Comparison of ENCODE assay signal across 1 cellular context in the genomic region with DNA sequence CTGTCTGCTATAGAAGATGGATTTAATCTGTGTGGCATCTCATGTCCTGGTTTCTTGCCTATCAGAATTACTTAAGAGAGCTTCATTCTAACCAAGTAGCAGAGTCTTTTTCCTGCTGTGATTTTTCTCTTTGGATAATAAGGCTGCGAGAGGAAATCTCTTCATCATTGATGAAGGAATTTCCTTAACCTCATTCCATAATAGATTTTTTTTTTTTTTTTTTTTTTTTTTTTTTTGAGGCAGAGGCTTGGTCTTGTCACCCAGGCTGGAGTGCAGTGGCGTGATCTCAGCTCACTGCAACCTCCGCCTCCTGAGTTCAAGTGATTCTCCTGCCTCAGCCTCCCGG.
A peak's percentile ranks its signal among the peaks of the same experiment; 100 is the strongest.
TF ChIP-seq lines count a peak whose summit lies in the region.

No MANE protein-coding gene starts in this region.

TF ChIP-seq in HEK293, 187 proteins besides CTCF, POLR2A, EP300 and RAD21:
- TF ChIP-seq, protein P1, sequence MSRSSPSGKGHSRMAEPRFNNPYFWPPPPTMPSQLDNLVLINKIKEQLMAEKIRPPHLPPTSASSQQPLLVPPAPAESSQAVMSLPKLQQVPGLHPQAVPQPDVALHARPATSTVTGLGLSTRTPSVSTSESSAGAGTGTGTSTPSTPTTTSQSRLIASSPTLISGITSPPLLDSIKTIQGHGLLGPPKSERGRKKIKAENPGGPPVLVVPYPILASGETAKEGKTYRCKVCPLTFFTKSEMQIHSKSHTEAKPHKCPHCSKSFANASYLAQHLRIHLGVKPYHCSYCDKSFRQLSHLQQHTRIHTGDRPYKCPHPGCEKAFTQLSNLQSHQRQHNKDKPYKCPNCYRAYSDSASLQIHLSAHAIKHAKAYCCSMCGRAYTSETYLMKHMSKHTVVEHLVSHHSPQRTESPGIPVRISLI (tag by site-specific recombination; IDR thresholded peaks at IDR 0.05) = peak; percentile 91
